Comparison of ENCODE assay signal across 9 cellular contexts in genomic region chr7:55569797-55570196, GRCh38. TPM values are rescaled to one million over a fixed set of nuclear protein-coding genes. Genes with fewer than 3 reads are reported as not detected.
DNase-seq lines count a peak whose midpoint lies in the region; ATAC-seq and TF ChIP-seq lines count a peak whose summit lies in the region.
"Had no signal": no experiment of that assay in that cellular context is flagged by ENCODE, and none has a peak within 500 bp of the region (broad histone marks: within the 10 kb centered on the region; RNA-seq: fewer than 3 reads in every experiment).

No MANE protein-coding gene starts in this region.

- ATAC-seq in GM19397 (IDR thresholded peaks at IDR 0.05; ENCODE audit: unreplicated experiment) = peak; percentile 17
- no peak for ATAC-seq in GM19455 (IDR thresholded peaks at IDR 0.05; ENCODE audit: unreplicated experiment)
- no peak for ATAC-seq in Right ventricle myocardium superior (ENCODE audit: poor library complexity)
- ATAC-seq: HCT116 had no signal

- peak overlapping the region; percentile 8 for H3K4me3 ChIP-seq in CD8-positive, alpha-beta memory T cell (ENCODE audit: low read length)
- H3K4me3 ChIP-seq in Loucy (ENCODE audit: low read length, poor library complexity, severe bottlenecking) = peak overlapping the region; percentile 75

- peaks cover 75% of the 10 kb centered on the region for H3K4me1 ChIP-seq in CD8-positive, alpha-beta memory T cell (ENCODE audit: insufficient read depth, low read length)
- H3K4me1 ChIP-seq in Loucy (ENCODE audit: insufficient read depth, low read length, poor library complexity, severe bottlenecking) = peaks cover 76% of the 10 kb centered on the region

- H3K4me2 ChIP-seq in Loucy (ENCODE audit: low read depth, low read length, poor library complexity, severe bottlenecking) = peak overlapping the region; percentile 83

- no peaks in the 10 kb centered on the region for H3K27me3 ChIP-seq in CD8-positive, alpha-beta memory T cell (ENCODE audit: insufficient read depth, low read length, poor library complexity, severe bottlenecking)
- H3K27me3 ChIP-seq in Loucy (ENCODE audit: insufficient read depth, low read length, poor library complexity, severe bottlenecking) = no peaks in the 10 kb centered on the region

- no peaks in the 10 kb centered on the region for H3F3A ChIP-seq in Loucy (ENCODE audit: low read depth)

- no peaks in the 10 kb centered on the region for H3K9me3 ChIP-seq in CD8-positive, alpha-beta memory T cell (ENCODE audit: low read length)
- H3K9me3 ChIP-seq in Loucy (ENCODE audit: insufficient read depth, low read depth, low read length) = no peaks in the 10 kb centered on the region

- H3K27ac Mint-ChIP-seq in CD8-positive, alpha-beta memory T cell = peak overlapping the region; percentile 81 to 98 (median 96)
- peak overlapping the region; percentile 94 for H3K27ac Mint-ChIP-seq in activated naive CD4-positive, alpha-beta T cell treated with anti-CD3 and anti-CD28 coated beads, Interleukin-2, amount 50 U/mL, for 24 hours

- H3K36me3 ChIP-seq in CD8-positive, alpha-beta memory T cell (ENCODE audit: insufficient read depth, low read length) = no peaks in the 10 kb centered on the region
- no peaks in the 10 kb centered on the region for H3K36me3 ChIP-seq in Loucy (ENCODE audit: insufficient read depth, low read length)

- peak overlapping the region; percentile 13 for H3K27ac ChIP-seq in CD8-positive, alpha-beta memory T cell (ENCODE audit: low read depth, low read length)

- no peaks in the 10 kb centered on the region for H3K9me2 ChIP-seq in Loucy (replicated peaks; ENCODE audit: low read depth, low read length)

- CTCF ChIA-PET in CD8-positive, alpha-beta memory T cell (lab: Charles Lee) = interaction anchor here (1.7 kb wide), 1 partner anchor 23 kb away, joined by 3 read pairs; no protein-coding TSS in a partner anchor

- H3K9me3 Mint-ChIP-seq in CD8-positive, alpha-beta memory T cell = no peaks in the 10 kb centered on the region
- no peaks in the 10 kb centered on the region for H3K9me3 Mint-ChIP-seq in activated naive CD4-positive, alpha-beta T cell treated with anti-CD3 and anti-CD28 coated beads, Interleukin-2, amount 50 U/mL, for 24 hours

- intact Hi-C loops in Right ventricle myocardium superior (cut with DNase I) = no loop called here

- H3K36me3 Mint-ChIP-seq in CD8-positive, alpha-beta memory T cell = peaks cover 0 to 17% (median 5%) of the 10 kb centered on the region in 3 donors
- H3K36me3 Mint-ChIP-seq in activated naive CD4-positive, alpha-beta T cell treated with anti-CD3 and anti-CD28 coated beads, Interleukin-2, amount 50 U/mL, for 24 hours = peaks cover 6% of the 10 kb centered on the region

- peaks cover 76 to 84% (median 80%) of the 10 kb centered on the region in 3 donors for H3K4me1 Mint-ChIP-seq in CD8-positive, alpha-beta memory T cell
- H3K4me1 Mint-ChIP-seq in activated naive CD4-positive, alpha-beta T cell treated with anti-CD3 and anti-CD28 coated beads, Interleukin-2, amount 50 U/mL, for 24 hours = peaks cover 83% of the 10 kb centered on the region

- POLR2A ChIA-PET in CD8-positive, alpha-beta memory T cell (lab: Charles Lee) = no interaction called here

- peaks cover 0 to 1% of the 10 kb centered on the region in 2 donors for H3K27me3 Mint-ChIP-seq in CD8-positive, alpha-beta memory T cell
- no peaks in the 10 kb centered on the region for H3K27me3 Mint-ChIP-seq in activated naive CD4-positive, alpha-beta T cell treated with anti-CD3 and anti-CD28 coated beads, Interleukin-2, amount 50 U/mL, for 24 hours

- H4K20me1 ChIP-seq in Loucy (ENCODE audit: insufficient read depth, low read length, poor library complexity, severe bottlenecking) = peaks cover 57% of the 10 kb centered on the region

- H3K9ac ChIP-seq in Loucy (ENCODE audit: low read depth, low read length, poor library complexity, severe bottlenecking) = peak overlapping the region; percentile 46

- H2AFZ ChIP-seq in Loucy (ENCODE audit: low read length) = no peak overlapping the region

- DNase-seq in CD8-positive, alpha-beta memory T cell = peak in 4 of 5 donors; percentile 27 to 66 (median 46)
- peak; percentile 73 for DNase-seq in stimulated activated CD8-positive, alpha-beta memory T cell treated with anti-CD3 and anti-CD28 coated beads, Interleukin-4, amount 100 ng/mL, for 48 hours
- DNase-seq in SKM-1 treated with dmso at 0.1 percent for 144 hours (lab: John Stamatoyannopoulos, UW; ENCODE audit: unreplicated experiment) = no peak
- DNase-seq in Right ventricle myocardium superior = no peak

- no peak for TF ChIP-seq CTCF in Loucy (conservative IDR thresholded peaks at IDR 0.05; ENCODE audit: low read length)

- H3K4me3 Mint-ChIP-seq in CD8-positive, alpha-beta memory T cell = peak overlapping the region; percentile 85 to 98 (median 96)
- H3K4me3 Mint-ChIP-seq in activated naive CD4-positive, alpha-beta T cell treated with anti-CD3 and anti-CD28 coated beads, Interleukin-2, amount 50 U/mL, for 24 hours = peak overlapping the region; percentile 97

- H3K79me2 ChIP-seq in Loucy (ENCODE audit: insufficient read depth, low read length) = peaks cover 83% of the 10 kb centered on the region

RNA-seq across cellular contexts. Expression of gene VOPP1, which starts 2.5 kb away (rescaled TPM):
- 10 to 100 TPM; 65.6 to 67.3 TPM for total RNA-seq in CD8-positive, alpha-beta memory T cell
- 34.8 TPM for polyA plus RNA-seq in CD8-positive, alpha-beta memory T cell
- 21.8 TPM for total RNA-seq in Right ventricle myocardium superior

Comparison
In these comparisons a context has a peak if more than half of its experiments do, and no peak if none do; other contexts are left out.
1. DNase-seq: peak in CD8-positive, alpha-beta memory T cell (4 of 5) and stimulated activated CD8-positive, alpha-beta memory T cell treated with anti-CD3 and anti-CD28 coated beads, Interleukin-4, amount 100 ng/mL, for 48 hours (single experiment); none in SKM-1 treated with dmso at 0.1 percent for 144 hours (single experiment) and Right ventricle myocardium superior (single experiment).